In genomic region chr3:112773864-112774263, GRCh38 we compare ENCODE assay signal across 11 cellular contexts.
DNase-seq lines count a peak whose midpoint lies in the region; ATAC-seq and TF ChIP-seq lines count a peak whose summit lies in the region.
"Had no signal": no experiment of that assay in that cellular context is flagged by ENCODE, and none has a peak within 500 bp of the region (broad histone marks: within the 10 kb centered on the region; RNA-seq: fewer than 3 reads in every experiment).

No MANE protein-coding gene starts in this region.

- H3K36me3 ChIP-seq in mucosa of descending colon (ENCODE audit: low read depth) (no peaks in the 10 kb centered on the region), mesendoderm (ENCODE audit: control insufficient read depth, insufficient read depth, low read length) (no peaks in the 10 kb centered on the region)
- H3K36me3 ChIP-seq: gastroesophageal sphincter, neutrophil had no signal

- WGBS in mesendoderm (ENCODE audit: extremely low coverage, insufficient coverage, low lambda C conversion rate): no CpG with 5 or more reads among the region's 6 CpGs

- TF ChIP-seq CTCF in activated B cell treated with CpG ODN at 0.5 μM for 24 hours (IDR thresholded peaks at IDR 0.05): no peak
- TF ChIP-seq CTCF in mucosa of descending colon (IDR thresholded peaks at IDR 0.05): no peak

- H3K79me1 ChIP-seq in mesendoderm (ENCODE audit: low read length): no peaks in the 10 kb centered on the region

- POLR2A ChIA-PET in activated B cell treated with CpG ODN at 0.5 μM for 24 hours (lab: Charles Lee): interaction anchor here (1.6 kb wide), 1 partner anchor 40 kb away, joined by 5 read pairs; no protein-coding TSS in a partner anchor

- H3K36me3 Mint-ChIP-seq in activated B cell treated with CpG ODN at 0.5 μM for 24 hours (ENCODE audit: low read depth): no peaks in the 10 kb centered on the region

- H3K27ac Mint-ChIP-seq in activated B cell treated with CpG ODN at 0.5 μM for 24 hours: peak overlapping the region; percentile 52

- H3K4me3 Mint-ChIP-seq in activated B cell treated with CpG ODN at 0.5 μM for 24 hours: no peak overlapping the region

- DNase-seq in DMS53 (lab: John Stamatoyannopoulos, UW) (peak; percentile 44), DMS53 treated with DMSO at 0.1 percent for 48 hours (lab: John Stamatoyannopoulos, UW; ENCODE audit: unreplicated experiment) (no peak), activated B cell treated with CpG ODN at 0.5 μM for 24 hours (no peak), mucosa of descending colon (peak in 2 of 3 donors; percentile 26 to 29), Right ventricle myocardium superior (no peak), mesendoderm (no peak)

- H3K4me1 Mint-ChIP-seq in activated B cell treated with CpG ODN at 0.5 μM for 24 hours: peaks cover 53% of the 10 kb centered on the region

- no peak overlapping the region for H3K4ac ChIP-seq in mesendoderm (ENCODE audit: low read depth, low read length)

- no peak overlapping the region for H3K18ac ChIP-seq in mesendoderm (ENCODE audit: low read length)

- no peaks in the 10 kb centered on the region for H3K9me3 Mint-ChIP-seq in activated B cell treated with CpG ODN at 0.5 μM for 24 hours

- H3K9ac ChIP-seq in mesendoderm (ENCODE audit: low read length): no peak overlapping the region

- no peak overlapping the region for H2BK120ac ChIP-seq in mesendoderm (ENCODE audit: low read depth, low read length)

- H4K8ac ChIP-seq in mesendoderm (ENCODE audit: low read depth, low read length): no peak overlapping the region

- H3K23ac ChIP-seq in mesendoderm (ENCODE audit: low read length): no peak overlapping the region

- no peaks in the 10 kb centered on the region for H3K79me2 ChIP-seq in mesendoderm (ENCODE audit: control insufficient read depth, insufficient read depth, low read length)

- H3K4me1 ChIP-seq in mucosa of descending colon (ENCODE audit: low read depth) (peaks cover 9% of the 10 kb centered on the region), mesendoderm (ENCODE audit: control insufficient read depth, low read depth, low read length) (no peaks in the 10 kb centered on the region)

- CTCF ChIA-PET in activated B cell treated with CpG ODN at 0.5 μM for 24 hours (lab: Charles Lee): interaction anchor here (0.8 to 0.9 kb wide), 2 partner anchors 26 to 39 kb away, joined by 3 to 5 read pairs; no protein-coding TSS in a partner anchor

- H3K27me3 ChIP-seq in mesendoderm (ENCODE audit: insufficient read depth, low read length, poor library complexity): no peaks in the 10 kb centered on the region
- H3K27me3 ChIP-seq: gastroesophageal sphincter, neutrophil had no signal

- no peak overlapping the region for H2AK5ac ChIP-seq in mesendoderm (ENCODE audit: low read length)

- H3K27me3 Mint-ChIP-seq in activated B cell treated with CpG ODN at 0.5 μM for 24 hours: no peaks in the 10 kb centered on the region

- intact Hi-C loops in activated B cell treated with CpG ODN at 0.5 μM for 24 hours (cut with micrococcal nuclease) (no loop called here), mucosa of descending colon (cut with DNase I, micrococcal nuclease) (no loop called here), Right ventricle myocardium superior (cut with DNase I) (loop anchor here (5.0 kb wide), 1 partner anchor 38 kb away; no protein-coding TSS in a partner anchor)

- H4K5ac ChIP-seq in mesendoderm (ENCODE audit: low read length): no peak overlapping the region

- no peak overlapping the region for H3K27ac ChIP-seq in mesendoderm (ENCODE audit: low read depth, low read length)
- H3K27ac ChIP-seq: 22Rv1, neutrophil had no signal

- no peak overlapping the region for H2BK15ac ChIP-seq in mesendoderm (replicated peaks; ENCODE audit: low read depth)

- H3K4me3 ChIP-seq in mucosa of descending colon (no peak overlapping the region), mesendoderm (ENCODE audit: low read length) (no peak overlapping the region)
- H3K4me3 ChIP-seq: gastroesophageal sphincter had no signal

- H3K4me2 ChIP-seq in mesendoderm (ENCODE audit: low read length): no peak overlapping the region

- no peak overlapping the region for H2BK5ac ChIP-seq in mesendoderm (ENCODE audit: low read length)

- peak; percentile 50 for ATAC-seq in HG03520 (IDR thresholded peaks at IDR 0.05; ENCODE audit: unreplicated experiment)
- peak; percentile 49 for ATAC-seq in activated B cell treated with CpG ODN at 0.5 μM for 24 hours (ENCODE audit: low read depth)
- peak; percentile 85 for ATAC-seq in mucosa of descending colon
- ATAC-seq in Right ventricle myocardium superior (ENCODE audit: poor library complexity): no peak
- ATAC-seq in HG03521 (IDR thresholded peaks at IDR 0.05; ENCODE audit: unreplicated experiment): no peak
- ATAC-seq: gastroesophageal sphincter had no signal

- no peak overlapping the region for H3K56ac ChIP-seq in mesendoderm (ENCODE audit: low read length)

- H3K9me3 ChIP-seq in mucosa of descending colon: no peaks in the 10 kb centered on the region
- H3K9me3 ChIP-seq: gastroesophageal sphincter, neutrophil had no signal

Comparison
In these comparisons a context has a peak if more than half of its experiments do, and no peak if none do; other contexts are left out.
1. DNase-seq: peak in DMS53 (single experiment) and mucosa of descending colon (2 of 3); none in DMS53 treated with DMSO at 0.1 percent for 48 hours (single experiment), activated B cell treated with CpG ODN at 0.5 μM for 24 hours (single experiment), Right ventricle myocardium superior (single experiment) and mesendoderm (single experiment).
2. ATAC-seq: peak in HG03520 (single experiment), activated B cell treated with CpG ODN at 0.5 μM for 24 hours (single experiment) and mucosa of descending colon (single experiment); none in Right ventricle myocardium superior (single experiment) and HG03521 (single experiment).